In the genomic region with DNA sequence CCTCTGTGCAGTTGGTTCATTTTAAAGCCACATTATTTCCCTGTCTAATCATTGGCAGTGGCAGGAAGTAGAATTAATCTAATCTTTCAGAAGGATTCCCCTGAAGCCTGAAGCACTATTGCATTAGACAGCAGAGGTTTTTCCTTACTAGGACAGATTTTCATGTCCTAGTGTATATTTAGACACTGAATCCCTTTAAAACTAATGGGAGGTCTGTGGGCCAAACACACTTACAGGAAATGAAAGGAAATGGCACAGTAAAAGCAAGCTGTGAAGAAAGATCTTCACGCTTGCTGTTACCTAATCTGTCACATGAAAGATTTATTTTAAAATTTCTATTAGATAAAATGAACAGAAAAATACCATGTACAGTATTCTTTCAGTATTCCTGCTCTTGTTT, we compare ENCODE assay signal across 28 cellular contexts.
DNase-seq lines count a peak whose midpoint lies in the region; ATAC-seq and TF ChIP-seq lines count a peak whose summit lies in the region.
"Had no signal": no experiment of that assay in that cellular context is flagged by ENCODE, and none has a peak within 500 bp of the region (broad histone marks: within the 10 kb centered on the region; RNA-seq: fewer than 3 reads in every experiment).

No MANE protein-coding gene starts in this region.

- H3K9me3 ChIP-seq in DND-41 (ENCODE audit: insufficient read depth, low read length, severe bottlenecking) (no peaks in the 10 kb centered on the region), stomach (no peaks in the 10 kb centered on the region)
- H3K9me3 ChIP-seq: ascending aorta, HAP-1, ovary, tibial nerve had no signal

- ATAC-seq in DND-41 (ENCODE audit: insufficient read depth, low read depth) (0 out of 3 replicates have a peak, but pooled peaks have one; percentile 22), HG02885 (IDR thresholded peaks at IDR 0.05; ENCODE audit: poor library complexity, unreplicated experiment) (no peak)
- ATAC-seq: activated CD4-positive, alpha-beta T cell treated with anti-CD3 and anti-CD28 coated beads for 36 hours; activated CD8-positive, alpha-beta T cell treated with anti-CD3 and anti-CD28 coated beads, Interleukin-2, amount 10 ng/mL, durations not matched to agents 7 days and 5 days; natural killer cell treated with Interleukin-12 subunit alpha and Interleukin-12 subunit beta and Interleukin-15 and Interleukin-18, amount 100 ng/mL, for 72 hours; T-helper 17 cell had no signal

- intact Hi-C loops in stomach (cut with DNase I; ENCODE audit: low total_unique reads) = no loop called here

- H3K4me1 ChIP-seq in DND-41 (ENCODE audit: insufficient read depth, low read length) (no peaks in the 10 kb centered on the region), stomach (peaks cover 0 to under 1% (median 0%) of the 10 kb centered on the region in 4 donors)
- H3K4me1 ChIP-seq: ascending aorta, HAP-1, tibial nerve had no signal

- H3K4me2 ChIP-seq in DND-41 (ENCODE audit: insufficient read depth, low read length) = no peak overlapping the region

- peaks cover 5% of the 10 kb centered on the region for H3K4me1 Mint-ChIP-seq in nephron progenitor cell
- H3K4me1 Mint-ChIP-seq: activated CD4-positive, alpha-beta T cell treated with anti-CD3 and anti-CD28 coated beads for 36 hours; T-helper 17 cell had no signal

- DNase-seq in DND-41 = no peak
- peak; percentile 5 for DNase-seq in NCI-H69 (lab: John Stamatoyannopoulos, UW)
- peak in 3 of 61 donors; percentile 7 to 35 (median 23) for DNase-seq in caudate nucleus (lab: John Stamatoyannopoulos, UW)
- peak; percentile 29 for DNase-seq in left kidney (ENCODE audit: low read depth, low spot score)
- DNase-seq in nephron progenitor cell = no peak
- DNase-seq in stomach = no peak
- no peak for DNase-seq in T-helper 9 cell
- DNase-seq: ACHN; activated CD4-positive, alpha-beta T cell treated with anti-CD3 and anti-CD28 coated beads for 36 hours; activated CD8-positive, alpha-beta T cell treated with anti-CD3 and anti-CD28 coated beads, Interleukin-2, amount 10 ng/mL, durations not matched to agents 7 days and 5 days; activated effector memory CD4-positive, alpha-beta T cell treated with Interleukin-2 at 50 U/mL for 16 hours; activated T-cell treated with anti-CD3 and anti-CD28 coated beads for 4 hours; central memory CD4-positive, alpha-beta T cell; DMS153; dorsolateral prefrontal cortex; islet precursor cell; NCI-H146; NCI-H510A treated with DMSO at 0.1 percent for 48 hours; ovary; T-helper 17 cell had no signal

- no peaks in the 10 kb centered on the region for H3K9me3 Mint-ChIP-seq in nephron progenitor cell
- H3K9me3 Mint-ChIP-seq: natural killer cell treated with Interleukin-12 subunit alpha and Interleukin-12 subunit beta and Interleukin-15 and Interleukin-18, amount 100 ng/mL, for 72 hours had no signal

- H3K36me3 Mint-ChIP-seq in nephron progenitor cell (ENCODE audit: low read depth) = no peaks in the 10 kb centered on the region
- H3K36me3 Mint-ChIP-seq: activated naive CD8-positive, alpha-beta T cell; natural killer cell treated with Interleukin-12 subunit alpha and Interleukin-12 subunit beta and Interleukin-15 and Interleukin-18, amount 100 ng/mL, for 72 hours had no signal

- H3K27ac ChIP-seq in DND-41 (ENCODE audit: low read length) (no peak overlapping the region), caudate nucleus (ENCODE audit: low read depth, low read length) (peak overlapping the region; percentile 14), stomach (no peak overlapping the region)
- H3K27ac ChIP-seq: ascending aorta, dorsolateral prefrontal cortex, HL-60, ovary, RWPE1, tibial nerve had no signal

- no peak overlapping the region for H2AFZ ChIP-seq in DND-41 (ENCODE audit: low read depth, low read length)

- H4K20me1 ChIP-seq in DND-41 (ENCODE audit: insufficient read depth, low read length) = no peaks in the 10 kb centered on the region

- H3K79me2 ChIP-seq in DND-41 (ENCODE audit: insufficient read depth, low read length) = no peaks in the 10 kb centered on the region

- H3K36me3 ChIP-seq in DND-41 (ENCODE audit: insufficient read depth, low read length) = no peaks in the 10 kb centered on the region
- H3K36me3 ChIP-seq in stomach = no peaks in the 10 kb centered on the region
- H3K36me3 ChIP-seq: ascending aorta, HAP-1, ovary, tibial nerve had no signal

- no peak overlapping the region for H3K9ac ChIP-seq in DND-41 (ENCODE audit: low read depth, low read length)

- no peak overlapping the region for H3K4me3 Mint-ChIP-seq in nephron progenitor cell
- H3K4me3 Mint-ChIP-seq: activated CD4-positive, alpha-beta T cell treated with anti-CD3 and anti-CD28 coated beads for 36 hours; activated CD8-positive, alpha-beta T cell treated with anti-CD3 and anti-CD28 coated beads, Interleukin-2, amount 10 ng/mL, durations not matched to agents 7 days and 5 days; activated naive CD8-positive, alpha-beta T cell; natural killer cell treated with Interleukin-12 subunit alpha and Interleukin-12 subunit beta and Interleukin-15 and Interleukin-18, amount 100 ng/mL, for 72 hours; T-helper 17 cell had no signal

- no peak for TF ChIP-seq EP300 in stomach (IDR thresholded peaks at IDR 0.05)

- TF ChIP-seq POLR2A in stomach (IDR thresholded peaks at IDR 0.05) = no peak

- 0 to 67% (median 56%) methylated on average over 1 of the region's 1 CpG for WGBS in stomach, 5 donors

- H3K27me3 Mint-ChIP-seq in nephron progenitor cell (ENCODE audit: low read depth, poor library complexity) = no peaks in the 10 kb centered on the region
- H3K27me3 Mint-ChIP-seq: activated CD4-positive, alpha-beta T cell treated with anti-CD3 and anti-CD28 coated beads for 36 hours; activated naive CD8-positive, alpha-beta T cell; natural killer cell treated with Interleukin-12 subunit alpha and Interleukin-12 subunit beta and Interleukin-15 and Interleukin-18, amount 100 ng/mL, for 72 hours had no signal

- H3K27ac Mint-ChIP-seq in nephron progenitor cell = no peak overlapping the region
- H3K27ac Mint-ChIP-seq: activated CD4-positive, alpha-beta T cell treated with anti-CD3 and anti-CD28 coated beads for 36 hours; activated CD8-positive, alpha-beta T cell treated with anti-CD3 and anti-CD28 coated beads, Interleukin-2, amount 10 ng/mL, durations not matched to agents 7 days and 5 days; activated naive CD8-positive, alpha-beta T cell; natural killer cell treated with Interleukin-12 subunit alpha and Interleukin-12 subunit beta and Interleukin-15 and Interleukin-18, amount 100 ng/mL, for 72 hours; T-helper 17 cell had no signal

- no peak for TF ChIP-seq CTCF in DND-41 (IDR thresholded peaks at IDR 0.05; ENCODE audit: borderline replicate concordance, extremely low read depth, low read length, poor library complexity, severe bottlenecking)
- TF ChIP-seq CTCF in nephron progenitor cell (IDR thresholded peaks at IDR 0.05) = no peak
- TF ChIP-seq CTCF in stomach (IDR thresholded peaks at IDR 0.05) = no peak

- H3K4me3 ChIP-seq in DND-41 (ENCODE audit: low read depth in 1 of 2, low read length in 2 of 2) = no peak overlapping the region
- H3K4me3 ChIP-seq in stomach = no peak overlapping the region
- H3K4me3 ChIP-seq: ascending aorta, dorsolateral prefrontal cortex, HAP-1, ovary, tibial nerve had no signal

- H3K27me3 ChIP-seq in DND-41 (ENCODE audit: insufficient read depth, low read length, poor library complexity) (no peaks in the 10 kb centered on the region), stomach (no peaks in the 10 kb centered on the region)
- H3K27me3 ChIP-seq: ascending aorta, dorsolateral prefrontal cortex, ovary, tibial nerve had no signal

Comparison
In these comparisons a context has a peak if more than half of its experiments do, and no peak if none do; other contexts are left out.
1. DNase-seq: peak in NCI-H69 (single experiment) and left kidney (single experiment); none in DND-41 (single experiment), nephron progenitor cell (single experiment), stomach (single experiment) and T-helper 9 cell (single experiment).